8 cellular contexts compared by ENCODE assay signal in genomic region chr19:3440082-3440481, GRCh38. TPM values are rescaled to one million over a fixed set of nuclear protein-coding genes. Genes with fewer than 3 reads are reported as not detected.
DNase-seq lines count a peak whose midpoint lies in the region; TF ChIP-seq lines count a peak whose summit lies in the region.

No MANE protein-coding gene starts in this region.

- peaks cover 18% of the 10 kb centered on the region for H3K4me1 Mint-ChIP-seq in activated CD4-positive, alpha-beta T cell treated with anti-CD3 and anti-CD28 coated beads, Interleukin-2, amount 10 ng/mL, durations not matched to agents 7 days and 5 days
- peaks cover 29% of the 10 kb centered on the region for H3K4me1 Mint-ChIP-seq in osteocyte (ENCODE audit: unreplicated experiment)

- no peak overlapping the region for H3K27ac Mint-ChIP-seq in activated CD4-positive, alpha-beta T cell treated with anti-CD3 and anti-CD28 coated beads, Interleukin-2, amount 10 ng/mL, durations not matched to agents 7 days and 5 days
- no peak overlapping the region for H3K27ac Mint-ChIP-seq in osteocyte (ENCODE audit: unreplicated experiment)

- CTCF ChIA-PET in activated CD4-positive, alpha-beta T cell treated with anti-CD3 and anti-CD28 coated beads, Interleukin-2, amount 10 ng/mL, durations not matched to agents 7 days and 5 days (lab: Charles Lee): no interaction called here

- no peaks in the 10 kb centered on the region for H3K9me3 Mint-ChIP-seq in activated CD4-positive, alpha-beta T cell treated with anti-CD3 and anti-CD28 coated beads, Interleukin-2, amount 10 ng/mL, durations not matched to agents 7 days and 5 days
- no peaks in the 10 kb centered on the region for H3K9me3 Mint-ChIP-seq in osteocyte (ENCODE audit: unreplicated experiment)

- DNase-seq in Ammon's horn (ENCODE audit: low spot score) (peak; percentile 20), HuH-7.5 (ENCODE audit: low spot score) (peak; percentile 95), osteocyte (ENCODE audit: extremely low spot score, unreplicated experiment) (no peak), GOT3 (lab: John Stamatoyannopoulos, UW) (no peak), NCI-H524 treated with DMSO at 0.1 percent for 48 hours (lab: John Stamatoyannopoulos, UW) (no peak), hepatic stellate cell (ENCODE audit: low spot score) (no peak)
- peak; percentile 59 for DNase-seq in activated CD4-positive, alpha-beta T cell treated with anti-CD3 and anti-CD28 coated beads, Interleukin-2, amount 10 ng/mL, durations not matched to agents 7 days and 5 days
- DNase-seq in effector CD8-positive, alpha-beta T cell (lab: John Stamatoyannopoulos, UW): peak; percentile 29

- H3K27me3 Mint-ChIP-seq in activated CD4-positive, alpha-beta T cell treated with anti-CD3 and anti-CD28 coated beads, Interleukin-2, amount 10 ng/mL, durations not matched to agents 7 days and 5 days: no peaks in the 10 kb centered on the region
- no peaks in the 10 kb centered on the region for H3K27me3 Mint-ChIP-seq in osteocyte (ENCODE audit: unreplicated experiment)

- POLR2A ChIA-PET in activated CD4-positive, alpha-beta T cell treated with anti-CD3 and anti-CD28 coated beads, Interleukin-2, amount 10 ng/mL, durations not matched to agents 7 days and 5 days (lab: Charles Lee): no interaction called here

- no peak overlapping the region for H3K4me3 Mint-ChIP-seq in activated CD4-positive, alpha-beta T cell treated with anti-CD3 and anti-CD28 coated beads, Interleukin-2, amount 10 ng/mL, durations not matched to agents 7 days and 5 days
- H3K4me3 Mint-ChIP-seq in osteocyte (ENCODE audit: unreplicated experiment): no peak overlapping the region

- TF ChIP-seq CTCF in osteocyte (IDR thresholded peaks at IDR 0.05): peak; percentile 41

- H3K36me3 Mint-ChIP-seq in activated CD4-positive, alpha-beta T cell treated with anti-CD3 and anti-CD28 coated beads, Interleukin-2, amount 10 ng/mL, durations not matched to agents 7 days and 5 days (ENCODE audit: low read depth): peaks cover 3% of the 10 kb centered on the region
- peaks cover 7% of the 10 kb centered on the region for H3K36me3 Mint-ChIP-seq in osteocyte (ENCODE audit: unreplicated experiment)

RNA-seq across cellular contexts. Expression of gene SMIM24, which starts 40.2 kb away (rescaled TPM):
- total RNA-seq in activated CD4-positive, alpha-beta T cell treated with anti-CD3 and anti-CD28 coated beads, Interleukin-2, amount 10 ng/mL, durations not matched to agents 7 days and 5 days: under 1 TPM; 0.27 to 0.33 TPM
- total RNA-seq in osteocyte: not detected in 2 replicates

RNA-seq across cellular contexts. Expression of gene SMIM44, which starts 43.2 kb away (rescaled TPM):
- not detected for total RNA-seq in activated CD4-positive, alpha-beta T cell treated with anti-CD3 and anti-CD28 coated beads, Interleukin-2, amount 10 ng/mL, durations not matched to agents 7 days and 5 days
- total RNA-seq in osteocyte: not detected in 2 replicates

Comparison
In these comparisons a context has a peak if more than half of its experiments do, and no peak if none do; other contexts are left out.
1. DNase-seq: peak in Ammon's horn (single experiment), HuH-7.5 (single experiment), activated CD4-positive, alpha-beta T cell treated with anti-CD3 and anti-CD28 coated beads, Interleukin-2, amount 10 ng/mL, durations not matched to agents 7 days and 5 days (single experiment) and effector CD8-positive, alpha-beta T cell (single experiment); none in osteocyte (single experiment), GOT3 (single experiment), NCI-H524 treated with DMSO at 0.1 percent for 48 hours (single experiment) and hepatic stellate cell (single experiment).